Comparison of ENCODE assay signal across 8 cellular contexts in genomic region chr7:111358915-111359314, GRCh38.
"Had no signal": no experiment of that assay in that cellular context is flagged by ENCODE, and none has a peak within 500 bp of the region (broad histone marks: within the 10 kb centered on the region; RNA-seq: fewer than 3 reads in every experiment).

No MANE protein-coding gene starts in this region.

- H3K4me2 ChIP-seq: GM23338 had no signal

- DNase-seq: H9, HCEC 1CT, IMR-90, KG1 had no signal

- H2AFZ ChIP-seq: GM23338 had no signal

- H3K27ac ChIP-seq: HL-60 had no signal

- H3K4me3 Mint-ChIP-seq: GM23338, H9 had no signal

- ATAC-seq: GM23338, K562 had no signal

- FAIRE-seq: H1, K562 had no signal

- H3K9me3 Mint-ChIP-seq: GM23338, H9 had no signal

- H3K27ac Mint-ChIP-seq: GM23338 had no signal

- H3K4me3 ChIP-seq: GM23338, K562 had no signal
